ENCODE assay signal across 28 cellular contexts in genomic region chr3:175068587-175068986, GRCh38.
"Had no signal": no experiment of that assay in that cellular context is flagged by ENCODE, and none has a peak within 500 bp of the region (broad histone marks: within the 10 kb centered on the region; RNA-seq: fewer than 3 reads in every experiment).

No MANE protein-coding gene starts in this region.

- H3K4me1 ChIP-seq: suprapubic skin, testis, thyroid gland, transverse colon, upper lobe of left lung, upper lobe of right lung, uterus, vagina had no signal

- FAIRE-seq: urothelium cell line had no signal

- ATAC-seq: stimulated activated memory B cell treated with anti-CD40 and anti-IgM and Interleukin-4, amounts not matched to agents 10 μg/mL and 1 μg/mL and 100 μg/mL, for 72 hours; stimulated activated naive B cell treated with anti-CD40 and anti-IgM and Interleukin-4, amounts not matched to agents 10 μg/mL and 1 μg/mL and 100 μg/mL, for 72 hours; stimulated activated naive CD8-positive, alpha-beta T cell treated with anti-CD3 and anti-CD28 coated beads, Interleukin-15, amount 100 ng/mL, for 72 hours; stimulated activated naive CD8-positive, alpha-beta T cell treated with anti-CD3 and anti-CD28 coated beads, Interleukin-15, Interleukin-2, amounts not matched to agents 100 U/mL and 50 U/mL, for 24 hours; upper lobe of right lung had no signal

- H3K27ac Mint-ChIP-seq: stimulated activated memory B cell treated with anti-CD40 and anti-IgM and Interleukin-4, amounts not matched to agents 10 μg/mL and 1 μg/mL and 100 μg/mL, for 72 hours; stimulated activated naive B cell treated with anti-CD40 and anti-IgM and Interleukin-4, amounts not matched to agents 10 μg/mL and 1 μg/mL and 100 μg/mL, for 72 hours; stimulated activated naive CD8-positive, alpha-beta T cell treated with anti-CD3 and anti-CD28 coated beads, Interleukin-15, amount 100 ng/mL, for 72 hours; stimulated activated naive CD8-positive, alpha-beta T cell treated with anti-CD3 and anti-CD28 coated beads, Interleukin-15, Interleukin-2, amounts not matched to agents 100 ng/mL and 50 ng/mL, for 24 hours; type B pancreatic cell had no signal

- H3K27ac ChIP-seq: stomach, suprapubic skin, testis, thoracic aorta, thyroid gland, tibial artery, tibial nerve, transverse colon, upper lobe of left lung, upper lobe of right lung, uterus, vagina had no signal

- H3K4me3 Mint-ChIP-seq: stimulated activated memory B cell treated with anti-CD40 and anti-IgM and Interleukin-4, amounts not matched to agents 10 μg/mL and 1 μg/mL and 100 μg/mL, for 72 hours; stimulated activated naive B cell treated with anti-CD40 and anti-IgM and Interleukin-4, amounts not matched to agents 10 μg/mL and 1 μg/mL and 100 μg/mL, for 72 hours; stimulated activated naive CD8-positive, alpha-beta T cell treated with anti-CD3 and anti-CD28 coated beads, Interleukin-15, amount 100 ng/mL, for 72 hours; stimulated activated naive CD8-positive, alpha-beta T cell treated with anti-CD3 and anti-CD28 coated beads, Interleukin-15, Interleukin-2, amounts not matched to agents 100 ng/mL and 50 ng/mL, for 24 hours; type B pancreatic cell had no signal

- DNase-seq: stimulated activated CD4-positive, alpha-beta T cell treated with anti-CD3 and anti-CD28 coated beads, Interleukin-2, amount 100 ng/mL, for 48 hours; stimulated activated CD4-positive, alpha-beta T cell treated with anti-CD3 and anti-CD28 coated beads, Interleukin-4, amount 100 ng/mL, for 1 hour; stimulated activated CD4-positive, alpha-beta T cell treated with anti-CD3 and anti-CD28 coated beads, Interleukin-4, amount 100 ng/mL, for 24 hours; stimulated activated CD4-positive, alpha-beta T cell treated with anti-CD3 and anti-CD28 coated beads, Interleukin-4, amount 100 ng/mL, for 4 hours; stimulated activated CD8-positive, alpha-beta memory T cell treated with anti-CD3 and anti-CD28 coated beads, Interleukin-4, amount 100 ng/mL, for 48 hours; stimulated activated naive B cell treated with anti-CD40 and anti-IgM and Interleukin-4, amounts not matched to agents 10 μg/mL and 1 μg/mL and 100 μg/mL, for 72 hours; stimulated activated naive CD4-positive, alpha-beta T cell; stimulated activated naive CD4-positive, alpha-beta T cell treated with Interleukin-2 at 50 U/mL for 16 hours; stimulated activated naive CD8-positive, alpha-beta T cell treated with anti-CD3 and anti-CD28 coated beads, Interleukin-15, amount 100 ng/mL, for 72 hours; stimulated activated naive CD8-positive, alpha-beta T cell treated with anti-CD3 and anti-CD28 coated beads, Interleukin-15, Interleukin-2, amounts not matched to agents 100 U/mL and 50 U/mL, for 24 hours; stomach; substantia nigra; testis; thyroid gland; tibial artery; transverse colon; trophoblast cell; upper lobe of left lung; upper lobe of right lung; uterus had no signal

- H3K36me3 ChIP-seq: stomach, suprapubic skin, thoracic aorta, thyroid gland, tibial artery, tibial nerve, transverse colon, upper lobe of left lung, upper lobe of right lung, uterus, vagina had no signal

- H3K4me3 ChIP-seq: stomach, suprapubic skin, testis, thoracic aorta, thyroid gland, tibial artery, tibial nerve, transverse colon, upper lobe of left lung, upper lobe of right lung, uterus, vagina had no signal

- H3K36me3 Mint-ChIP-seq: stimulated activated memory B cell treated with anti-CD40 and anti-IgM and Interleukin-4, amounts not matched to agents 10 μg/mL and 1 μg/mL and 100 μg/mL, for 72 hours; stimulated activated naive B cell treated with anti-CD40 and anti-IgM and Interleukin-4, amounts not matched to agents 10 μg/mL and 1 μg/mL and 100 μg/mL, for 72 hours had no signal

- H3K9me3 Mint-ChIP-seq: stimulated activated memory B cell treated with anti-CD40 and anti-IgM and Interleukin-4, amounts not matched to agents 10 μg/mL and 1 μg/mL and 100 μg/mL, for 72 hours; stimulated activated naive CD8-positive, alpha-beta T cell treated with anti-CD3 and anti-CD28 coated beads, Interleukin-15, amount 100 ng/mL, for 72 hours; type B pancreatic cell had no signal

- H3K27me3 ChIP-seq: stomach, suprapubic skin, testis, thyroid gland, tibial artery, tibial nerve, transverse colon, upper lobe of left lung, upper lobe of right lung, uterus, vagina had no signal

- H3K9me3 ChIP-seq: stomach, suprapubic skin, testis, thyroid gland, tibial artery, transverse colon, upper lobe of left lung, upper lobe of right lung, uterus, vagina had no signal

- H3K4me1 Mint-ChIP-seq: stimulated activated memory B cell treated with anti-CD40 and anti-IgM and Interleukin-4, amounts not matched to agents 10 μg/mL and 1 μg/mL and 100 μg/mL, for 72 hours; stimulated activated naive B cell treated with anti-CD40 and anti-IgM and Interleukin-4, amounts not matched to agents 10 μg/mL and 1 μg/mL and 100 μg/mL, for 72 hours; stimulated activated naive CD8-positive, alpha-beta T cell treated with anti-CD3 and anti-CD28 coated beads, Interleukin-15, amount 100 ng/mL, for 72 hours had no signal
